Comparison of ENCODE assay signal across 9 cellular contexts in genomic region chr11:75547617-75548054, GRCh38. TPM values are rescaled to one million over a fixed set of nuclear protein-coding genes. Genes with fewer than 3 reads are reported as not detected.
DNase-seq lines count a peak whose midpoint lies in the region; ATAC-seq and TF ChIP-seq lines count a peak whose summit lies in the region.
"Had no signal": no experiment of that assay in that cellular context is flagged by ENCODE, and none has a peak within 500 bp of the region (broad histone marks: within the 10 kb centered on the region; RNA-seq: fewer than 3 reads in every experiment).

No MANE protein-coding gene starts in this region.

- no peak overlapping the region for H3K4me3 ChIP-seq in neuron (ENCODE audit: low read length)

- DNase-seq in Right ventricle myocardium inferior (ENCODE audit: missing footprints), result peak; percentile 79
- no peak for DNase-seq in cardiac septum (ENCODE audit: low spot score)
- DNase-seq in NCI-H128 (lab: John Stamatoyannopoulos, UW; ENCODE audit: unreplicated experiment), result peak; percentile 15
- DNase-seq in activated CD8-positive, alpha-beta T cell treated with anti-CD3 and anti-CD28 coated beads for 36 hours, result peak; percentile 66
- DNase-seq in foreskin keratinocyte, result no peak
- DNase-seq in mesenteric fat pad (ENCODE audit: low spot score), result no peak

- peak overlapping the region; percentile 23 for H3K27ac Mint-ChIP-seq in activated CD8-positive, alpha-beta T cell treated with anti-CD3 and anti-CD28 coated beads for 36 hours

- H3K4me3 Mint-ChIP-seq in activated CD8-positive, alpha-beta T cell treated with anti-CD3 and anti-CD28 coated beads for 36 hours, result no peak overlapping the region

- CTCF ChIA-PET in activated CD8-positive, alpha-beta T cell treated with anti-CD3 and anti-CD28 coated beads for 36 hours (lab: Charles Lee), result interaction anchor here (1.0 to 2.5 kb wide), 5 partner anchors 12 to 35 kb away, joined by 3 to 10 read pairs (median 4); no protein-coding TSS in a partner anchor

- no peaks in the 10 kb centered on the region for H3K36me3 Mint-ChIP-seq in activated CD8-positive, alpha-beta T cell treated with anti-CD3 and anti-CD28 coated beads for 36 hours (ENCODE audit: low read depth)

- no peaks in the 10 kb centered on the region for H3K36me3 ChIP-seq in neuron (ENCODE audit: insufficient read depth, low read length)

- intact Hi-C loops in Right ventricle myocardium inferior (cut with DNase I), result loop anchor here (1.0 to 5.0 kb wide), 2 partner anchors 30 to 320 kb away; no protein-coding TSS in a partner anchor
- intact Hi-C loops in cardiac septum (cut with DNase I), result loop anchor here (2.0 to 10.0 kb wide), 3 partner anchors 29 to 317 kb away; no protein-coding TSS in a partner anchor
- intact Hi-C loops in activated CD8-positive, alpha-beta T cell treated with anti-CD3 and anti-CD28 coated beads for 36 hours (cut with micrococcal nuclease), result no loop called here

- no peaks in the 10 kb centered on the region for H3K9me3 ChIP-seq in neuron (ENCODE audit: low read length)

- H3K27me3 Mint-ChIP-seq in activated CD8-positive, alpha-beta T cell treated with anti-CD3 and anti-CD28 coated beads for 36 hours, result no peaks in the 10 kb centered on the region

- H3K9me3 Mint-ChIP-seq in activated CD8-positive, alpha-beta T cell treated with anti-CD3 and anti-CD28 coated beads for 36 hours, result no peaks in the 10 kb centered on the region

- peak overlapping the region; percentile 55 for H2AFZ ChIP-seq in neuron (ENCODE audit: low read depth, low read length)

- TF ChIP-seq CTCF in activated CD8-positive, alpha-beta T cell treated with anti-CD3 and anti-CD28 coated beads for 36 hours (IDR thresholded peaks at IDR 0.05), result peak; percentile 93
- TF ChIP-seq CTCF in foreskin keratinocyte (conservative IDR thresholded peaks at IDR 0.05), result peak; percentile 83

- peaks cover 4% of the 10 kb centered on the region for H3K4me1 Mint-ChIP-seq in activated CD8-positive, alpha-beta T cell treated with anti-CD3 and anti-CD28 coated beads for 36 hours (ENCODE audit: low read depth)

- H3K27ac ChIP-seq in foreskin keratinocyte, result no peak overlapping the region
- H3K27ac ChIP-seq: epithelial cell of prostate had no signal

- no peaks in the 10 kb centered on the region for H3K4me1 ChIP-seq in foreskin keratinocyte
- peaks cover 5% of the 10 kb centered on the region for H3K4me1 ChIP-seq in neuron (ENCODE audit: insufficient read depth, low read length)

- peak; percentile 88 for ATAC-seq in Right ventricle myocardium inferior
- ATAC-seq in activated CD8-positive, alpha-beta T cell treated with anti-CD3 and anti-CD28 coated beads for 36 hours, result peak; percentile 73
- peak; percentile 31 for ATAC-seq in foreskin keratinocyte
- no peak for ATAC-seq in GM18519 (IDR thresholded peaks at IDR 0.05; ENCODE audit: low FRiP score, unreplicated experiment)

- POLR2A ChIA-PET in activated CD8-positive, alpha-beta T cell treated with anti-CD3 and anti-CD28 coated beads for 36 hours (lab: Charles Lee), result no interaction called here

- H3K27me3 ChIP-seq in foreskin keratinocyte (no peaks in the 10 kb centered on the region), neuron (ENCODE audit: insufficient read depth, low read length) (no peaks in the 10 kb centered on the region)

RNA-seq across cellular contexts. Expression of gene SERPINH1, which starts 14.4 kb away (rescaled TPM):
- total RNA-seq in Right ventricle myocardium inferior (65.8 TPM), cardiac septum (133 TPM), foreskin keratinocyte (194 and 216 TPM in 2 replicates), mesenteric fat pad (309 TPM)
- total RNA-seq in activated CD8-positive, alpha-beta T cell treated with anti-CD3 and anti-CD28 coated beads for 36 hours, result 10 to 100 TPM; 15.7 to 17.7 TPM
- 211 and 241 TPM in 2 replicates for polyA plus RNA-seq in foreskin keratinocyte

RNA-seq across cellular contexts. Expression of gene GDPD5, which starts 21.9 kb away (rescaled TPM):
- total RNA-seq in Right ventricle myocardium inferior (7.7 TPM), cardiac septum (6.9 TPM), foreskin keratinocyte (6.4 and 11.1 TPM in 2 replicates), mesenteric fat pad (46.2 TPM)
- total RNA-seq in activated CD8-positive, alpha-beta T cell treated with anti-CD3 and anti-CD28 coated beads for 36 hours, result 10 to 100 TPM in 1 of 2 experiments, 1 to 10 TPM in 1; 7.8 to 11.0 TPM
- polyA plus RNA-seq in foreskin keratinocyte, result 5.1 and 8.5 TPM in 2 replicates

Comparison
In these comparisons a context has a peak if more than half of its experiments do, and no peak if none do; other contexts are left out.
1. DNase-seq: peak in Right ventricle myocardium inferior (single experiment), NCI-H128 (single experiment) and activated CD8-positive, alpha-beta T cell treated with anti-CD3 and anti-CD28 coated beads for 36 hours (single experiment); none in cardiac septum (single experiment), foreskin keratinocyte (0 of 2) and mesenteric fat pad (single experiment).